ENCODE assay signal across 8 cellular contexts in genomic region chr12:7374423-7375144, GRCh38.
DNase-seq lines count a peak whose midpoint lies in the region; ATAC-seq and TF ChIP-seq lines count a peak whose summit lies in the region.

No MANE protein-coding gene starts in this region.

- H3K9me3 Mint-ChIP-seq in nephron, result no peaks in the 10 kb centered on the region

- TF ChIP-seq EP300 in suprapubic skin (IDR thresholded peaks at IDR 0.05), result no peak

- no peak overlapping the region for H3K27ac Mint-ChIP-seq in nephron

- no peaks in the 10 kb centered on the region for H3K9me3 ChIP-seq in suprapubic skin

- WGBS in suprapubic skin, result 45% methylated on average over 17 of the region's 17 CpGs

- no peaks in the 10 kb centered on the region for H3K27me3 Mint-ChIP-seq in nephron (ENCODE audit: low read depth)

- TF ChIP-seq CTCF in AG09319 (IDR thresholded peaks at IDR 0.05; ENCODE audit: low read depth, low read length) (peak; percentile 69), GM12875 (IDR thresholded peaks at IDR 0.05; ENCODE audit: borderline replicate concordance, insufficient read depth, low read depth, low read length) (peak; percentile 72), nephron (IDR thresholded peaks at IDR 0.05; ENCODE audit: unreplicated experiment in 3 of 3) (peak; percentile 17 to 42 (median 23)), suprapubic skin (IDR thresholded peaks at IDR 0.05) (no peak)

- H3K4me3 ChIP-seq in GM12875 (ENCODE audit: low read depth, low read length) (no peak overlapping the region), suprapubic skin (no peak overlapping the region)

- no peaks in the 10 kb centered on the region for H3K4me1 ChIP-seq in suprapubic skin

- TF ChIP-seq POLR2A in suprapubic skin (IDR thresholded peaks at IDR 0.05), result no peak

- no peaks in the 10 kb centered on the region for H3K27me3 ChIP-seq in suprapubic skin

- no peaks in the 10 kb centered on the region for H3K36me3 Mint-ChIP-seq in nephron (ENCODE audit: low read depth)

- H3K4me3 Mint-ChIP-seq in nephron, result no peak overlapping the region

- no peak for ATAC-seq in GM21515 (IDR thresholded peaks at IDR 0.05; ENCODE audit: unreplicated experiment)
- ATAC-seq in HG03432 (IDR thresholded peaks at IDR 0.05; ENCODE audit: unreplicated experiment), result no peak

- no peaks in the 10 kb centered on the region for H3K36me3 ChIP-seq in suprapubic skin

- no peak overlapping the region for H3K27ac ChIP-seq in suprapubic skin

- peaks cover 5% of the 10 kb centered on the region for H3K4me1 Mint-ChIP-seq in nephron

- no peak for DNase-seq in AG09319 (ENCODE audit: extremely low read depth, low read depth)
- peak; percentile 57 for DNase-seq in NOMO-1 treated with DMSO at 0.1 percent for 48 hours (lab: John Stamatoyannopoulos, UW; ENCODE audit: unreplicated experiment)
- DNase-seq in dermis blood vessel endothelial cell, result peak; percentile 72
- DNase-seq in suprapubic skin (ENCODE audit: low spot score in 2 of 2), result no peak

Comparison
In these comparisons a context has a peak if more than half of its experiments do, and no peak if none do; other contexts are left out.
1. DNase-seq: peak in NOMO-1 treated with DMSO at 0.1 percent for 48 hours (single experiment) and dermis blood vessel endothelial cell (single experiment); none in AG09319 (single experiment) and suprapubic skin (0 of 2).
2. CTCF ChIP-seq: peak in AG09319 (single experiment), GM12875 (single experiment) and nephron (3 of 3); none in suprapubic skin (0 of 2).